In the genomic region with DNA sequence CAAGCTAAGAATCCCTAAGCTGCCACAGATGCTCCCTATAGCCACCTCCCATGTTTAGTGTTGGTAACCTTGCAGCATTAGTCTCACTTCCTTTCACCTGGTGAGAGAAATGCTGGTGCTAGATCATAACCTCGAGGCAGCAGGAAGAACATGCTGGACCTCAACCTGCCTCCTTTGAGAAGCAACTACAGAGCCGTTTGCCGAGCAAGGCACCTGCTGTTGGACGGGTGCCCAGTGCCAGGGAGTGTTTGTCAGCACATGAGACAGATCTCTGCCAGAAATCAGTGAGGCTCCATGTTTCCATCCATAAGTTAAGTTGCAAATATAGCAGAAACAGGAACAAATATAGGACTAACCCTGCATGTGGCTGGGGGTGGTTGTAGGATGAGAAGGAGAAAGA, we compare ENCODE assay signal across 21 cellular contexts.
DNase-seq lines count a peak whose midpoint lies in the region; ATAC-seq and TF ChIP-seq lines count a peak whose summit lies in the region.
"Had no signal": no experiment of that assay in that cellular context is flagged by ENCODE, and none has a peak within 500 bp of the region (broad histone marks: within the 10 kb centered on the region; RNA-seq: fewer than 3 reads in every experiment).

No MANE protein-coding gene starts in this region.

- no TSS peak for BruUV-seq in MCF 10A (replicated peaks; lab: Mats Ljungman, UMichigan)
- BruUV-seq in mammary epithelial cell (replicated peaks; lab: Mats Ljungman, UMichigan), result no TSS peak

- H3K79me2 ChIP-seq in mammary epithelial cell (ENCODE audit: insufficient read depth, low read length), result no peaks in the 10 kb centered on the region

- no peaks in the 10 kb centered on the region for H3K27me3 ChIP-seq in mammary epithelial cell (ENCODE audit: insufficient read depth, low read length)
- H3K27me3 ChIP-seq: neutrophil, vagina had no signal

- no peak overlapping the region for H3K27ac ChIP-seq in mammary epithelial cell (ENCODE audit: insufficient read depth, low read depth, low read length)
- H3K27ac ChIP-seq: neutrophil, vagina had no signal

- no peak for TF ChIP-seq CTCF in MCF 10A (IDR thresholded peaks at IDR 0.05; ENCODE audit: unreplicated experiment)
- TF ChIP-seq CTCF in mammary epithelial cell (conservative IDR thresholded peaks at IDR 0.05 in 1 of 2, IDR thresholded peaks at IDR 0.05 in 1 of 2; ENCODE audit: extremely low read depth in 1 of 2, insufficient read depth in 1 of 2, low read depth in 1 of 2, low read length in 2 of 2), result no peak
- TF ChIP-seq CTCF in endothelial cell (IDR thresholded peaks at IDR 0.05; ENCODE audit: unreplicated experiment), result no peak

- H3K36me3 ChIP-seq in mammary epithelial cell (ENCODE audit: insufficient read depth, low read length), result no peaks in the 10 kb centered on the region
- H3K36me3 ChIP-seq: neutrophil, vagina had no signal

- H3K9ac ChIP-seq in mammary epithelial cell (ENCODE audit: insufficient read depth, low read length), result no peak overlapping the region

- WGBS in mammary epithelial cell (ENCODE audit: low coverage, missing lambda C conversion rate), result 0% methylated on average over 4 of the region's 4 CpGs

- ATAC-seq in esophagus mucosa, result no peak
- ATAC-seq: HCT116; Panc1; stimulated activated memory B cell treated with anti-CD40 and anti-IgM and Interleukin-4, amounts not matched to agents 10 μg/mL and 1 μg/mL and 100 μg/mL, for 72 hours; T-cell had no signal

- no peaks in the 10 kb centered on the region for H3K4me1 ChIP-seq in mammary epithelial cell (ENCODE audit: insufficient read depth, low read length)
- H3K4me1 ChIP-seq: vagina had no signal

- no peak overlapping the region for H3K4me3 ChIP-seq in mammary epithelial cell (replicated peaks in 1 of 3; ENCODE audit: insufficient read depth in 1 of 3, low read depth in 2 of 3, low read length in 3 of 3)
- H3K4me3 ChIP-seq: vagina had no signal

- dilution Hi-C loops in mammary epithelial cell (cut with HindIII; ENCODE audit: low sequenced_read_pairs), result no loop called here

- H3K27ac Mint-ChIP-seq in MCF 10A (ENCODE audit: low read depth, unreplicated experiment) (no peak overlapping the region), endothelial cell (ENCODE audit: unreplicated experiment) (no peak overlapping the region)
- H3K27ac Mint-ChIP-seq: IgD-negative memory B cell; memory B cell; stimulated activated memory B cell treated with anti-CD40 and anti-IgM and Interleukin-4, amounts not matched to agents 10 μg/mL and 1 μg/mL and 100 μg/mL, for 72 hours; T-cell had no signal

- no peak overlapping the region for H3K4me2 ChIP-seq in mammary epithelial cell (ENCODE audit: insufficient read depth, low read depth, low read length)

- H3K4me3 Mint-ChIP-seq in MCF 10A (ENCODE audit: unreplicated experiment) (no peak overlapping the region), endothelial cell (ENCODE audit: unreplicated experiment) (no peak overlapping the region)
- H3K4me3 Mint-ChIP-seq: IgD-negative memory B cell; memory B cell; stimulated activated memory B cell treated with anti-CD40 and anti-IgM and Interleukin-4, amounts not matched to agents 10 μg/mL and 1 μg/mL and 100 μg/mL, for 72 hours; T-cell had no signal

- no peak overlapping the region for H2AFZ ChIP-seq in mammary epithelial cell (ENCODE audit: low read depth, low read length)

- H3K4me1 Mint-ChIP-seq in MCF 10A (ENCODE audit: insufficient read depth, unreplicated experiment), result peaks cover 21% of the 10 kb centered on the region
- H3K4me1 Mint-ChIP-seq in endothelial cell (ENCODE audit: unreplicated experiment), result peaks cover 44% of the 10 kb centered on the region
- H3K4me1 Mint-ChIP-seq: IgD-negative memory B cell; memory B cell; stimulated activated memory B cell treated with anti-CD40 and anti-IgM and Interleukin-4, amounts not matched to agents 10 μg/mL and 1 μg/mL and 100 μg/mL, for 72 hours; T-cell had no signal

- CTCF ChIA-PET in MCF 10A (lab: Yijun Ruan, JAX) (interaction anchor here (1.0 kb wide), 1 partner anchor 22 kb away, joined by 3 read pairs; no protein-coding TSS in a partner anchor), mammary epithelial cell (lab: Charles Lee; ENCODE audit: low non-redundant PET) (no interaction called here)

- no peaks in the 10 kb centered on the region for H4K20me1 ChIP-seq in mammary epithelial cell (ENCODE audit: insufficient read depth, low read length)

- intact Hi-C loops in MCF 10A (cut with micrococcal nuclease) (no loop called here), mammary epithelial cell (cut with micrococcal nuclease) (no loop called here)

- H3K36me3 Mint-ChIP-seq in MCF 10A (ENCODE audit: insufficient read depth, unreplicated experiment) (no peaks in the 10 kb centered on the region), endothelial cell (ENCODE audit: low read depth, unreplicated experiment) (no peaks in the 10 kb centered on the region)
- H3K36me3 Mint-ChIP-seq: IgD-negative memory B cell; memory B cell; stimulated activated memory B cell treated with anti-CD40 and anti-IgM and Interleukin-4, amounts not matched to agents 10 μg/mL and 1 μg/mL and 100 μg/mL, for 72 hours; T-cell had no signal

- H3K9me3 ChIP-seq in mammary epithelial cell (replicated peaks; ENCODE audit: insufficient read depth, low read length), result no peaks in the 10 kb centered on the region
- H3K9me3 ChIP-seq: neutrophil, vagina had no signal

- no peaks in the 10 kb centered on the region for H3K9me3 Mint-ChIP-seq in MCF 10A (ENCODE audit: unreplicated experiment)
- H3K9me3 Mint-ChIP-seq in endothelial cell (ENCODE audit: unreplicated experiment), result no peaks in the 10 kb centered on the region
- H3K9me3 Mint-ChIP-seq: stimulated activated memory B cell treated with anti-CD40 and anti-IgM and Interleukin-4, amounts not matched to agents 10 μg/mL and 1 μg/mL and 100 μg/mL, for 72 hours had no signal

- POLR2A ChIA-PET in MCF 10A (lab: Yijun Ruan, JAX), result no interaction called here

- in situ Hi-C loops in mammary epithelial cell (cut with MboI; ENCODE audit: low sequenced_read_pairs in 2 of 2), result no loop called here

- H3K27me3 Mint-ChIP-seq in MCF 10A (ENCODE audit: insufficient read depth, unreplicated experiment) (no peaks in the 10 kb centered on the region), endothelial cell (ENCODE audit: unreplicated experiment) (no peaks in the 10 kb centered on the region)
- H3K27me3 Mint-ChIP-seq: IgD-negative memory B cell; memory B cell; stimulated activated memory B cell treated with anti-CD40 and anti-IgM and Interleukin-4, amounts not matched to agents 10 μg/mL and 1 μg/mL and 100 μg/mL, for 72 hours; T-cell had no signal

- peak; percentile 35 for DNase-seq in MCF 10A (ENCODE audit: unreplicated experiment)
- no peak for DNase-seq in mammary epithelial cell
- peak; percentile 60 for DNase-seq in NCI-H2227 treated with DMSO at 0.1 percent for 48 hours (lab: John Stamatoyannopoulos, UW)
- DNase-seq in inferior parietal cortex (ENCODE audit: extremely low spot score), result peak; percentile 22
- no peak for DNase-seq in endothelial cell (ENCODE audit: low spot score)
- no peak for DNase-seq in KG1 (lab: John Stamatoyannopoulos, UW)
- DNase-seq in HPDE6-E6E7 (ENCODE audit: extremely low spot score), result no peak
- DNase-seq: activated CD4-positive, CD25-positive, alpha-beta regulatory T cell; activated naive CD4-positive, alpha-beta T cell; effector memory CD4-positive, alpha-beta T cell; foreskin fibroblast; NCI-H226; T-cell had no signal

Comparison
In these comparisons a context has a peak if more than half of its experiments do, and no peak if none do; other contexts are left out.
1. DNase-seq: peak in MCF 10A (single experiment), NCI-H2227 treated with DMSO at 0.1 percent for 48 hours (single experiment) and inferior parietal cortex (single experiment); none in mammary epithelial cell (single experiment), endothelial cell (single experiment), KG1 (single experiment) and HPDE6-E6E7 (single experiment).